28 cellular contexts compared by ENCODE assay signal in genomic region chr5:59340637-59341036, GRCh38.
"Had no signal": no experiment of that assay in that cellular context is flagged by ENCODE, and none has a peak within 500 bp of the region (broad histone marks: within the 10 kb centered on the region; RNA-seq: fewer than 3 reads in every experiment).

No MANE protein-coding gene starts in this region.

- H3K9me3 ChIP-seq: stomach, suprapubic skin, testis, thoracic aorta, thyroid gland, tibial artery, tibial nerve, transverse colon, upper lobe of left lung, upper lobe of right lung, uterus, vagina had no signal

- H3K4me1 Mint-ChIP-seq: stimulated activated effector memory CD8-positive, alpha-beta T cell treated with anti-CD3 and anti-CD28 coated beads, Interleukin-12 subunit alpha, Interleukin-12 subunit beta, amount 100 ng/mL, for 72 hours; stimulated activated naive CD8-positive, alpha-beta T cell treated with anti-CD3 and anti-CD28 coated beads, Interleukin-15, amount 100 ng/mL, for 72 hours had no signal

- H3K36me3 ChIP-seq: stomach, suprapubic skin, thoracic aorta, thyroid gland, tibial artery, tibial nerve, transverse colon, upper lobe of left lung, upper lobe of right lung, uterus, vagina had no signal

- H3K27me3 Mint-ChIP-seq: stimulated activated memory B cell treated with anti-CD40 and anti-IgM and Interleukin-4, amounts not matched to agents 10 μg/mL and 1 μg/mL and 100 μg/mL, for 72 hours; stimulated activated naive B cell treated with anti-CD40 and anti-IgM and Interleukin-4, amounts not matched to agents 10 μg/mL and 1 μg/mL and 100 μg/mL, for 72 hours; type B pancreatic cell had no signal

- H3K27ac ChIP-seq: stomach, suprapubic skin, testis, thoracic aorta, thyroid gland, tibial artery, tibial nerve, transverse colon, upper lobe of left lung, upper lobe of right lung, uterus, vagina had no signal

- H3K27me3 ChIP-seq: stomach, suprapubic skin, testis, thyroid gland, tibial artery, tibial nerve, transverse colon, upper lobe of left lung, upper lobe of right lung, uterus, vagina had no signal

- H3K4me3 Mint-ChIP-seq: stimulated activated effector memory CD8-positive, alpha-beta T cell treated with anti-CD3 and anti-CD28 coated beads, Interleukin-12 subunit alpha, Interleukin-12 subunit beta, amount 100 ng/mL, for 72 hours; stimulated activated memory B cell treated with anti-CD40 and anti-IgM and Interleukin-4, amounts not matched to agents 10 μg/mL and 1 μg/mL and 100 μg/mL, for 72 hours; stimulated activated naive B cell treated with anti-CD40 and anti-IgM and Interleukin-4, amounts not matched to agents 10 μg/mL and 1 μg/mL and 100 μg/mL, for 72 hours; stimulated activated naive CD8-positive, alpha-beta T cell treated with anti-CD3 and anti-CD28 coated beads, Interleukin-15, amount 100 ng/mL, for 72 hours; stimulated activated naive CD8-positive, alpha-beta T cell treated with anti-CD3 and anti-CD28 coated beads, Interleukin-15, Interleukin-2, amounts not matched to agents 100 ng/mL and 50 ng/mL, for 24 hours; type B pancreatic cell had no signal

- DNase-seq: stimulated activated CD4-positive, alpha-beta T cell treated with anti-CD3 and anti-CD28 coated beads, Interleukin-2, amount 100 ng/mL, for 48 hours; stimulated activated CD4-positive, alpha-beta T cell treated with anti-CD3 and anti-CD28 coated beads, Interleukin-4, amount 100 ng/mL, for 1 hour; stimulated activated CD4-positive, alpha-beta T cell treated with anti-CD3 and anti-CD28 coated beads, Interleukin-4, amount 100 ng/mL, for 24 hours; stimulated activated CD4-positive, alpha-beta T cell treated with anti-CD3 and anti-CD28 coated beads, Interleukin-4, amount 100 ng/mL, for 4 hours; stimulated activated CD8-positive, alpha-beta memory T cell treated with anti-CD3 and anti-CD28 coated beads, Interleukin-4, amount 100 ng/mL, for 48 hours; stimulated activated naive B cell treated with anti-CD40 and anti-IgM and Interleukin-4, amounts not matched to agents 10 μg/mL and 1 μg/mL and 100 μg/mL, for 72 hours; stimulated activated naive CD4-positive, alpha-beta T cell; stimulated activated naive CD4-positive, alpha-beta T cell treated with Interleukin-2 at 50 U/mL for 16 hours; stimulated activated naive CD8-positive, alpha-beta T cell treated with anti-CD3 and anti-CD28 coated beads, Interleukin-15, amount 100 ng/mL, for 72 hours; stimulated activated naive CD8-positive, alpha-beta T cell treated with anti-CD3 and anti-CD28 coated beads, Interleukin-15, Interleukin-2, amounts not matched to agents 100 U/mL and 50 U/mL, for 24 hours; stomach; substantia nigra; testis; thyroid gland; tibial artery; transverse colon; trophoblast cell; upper lobe of left lung; upper lobe of right lung; uterus had no signal

- H3K4me1 ChIP-seq: suprapubic skin, testis, thyroid gland, tibial artery, transverse colon, upper lobe of left lung, upper lobe of right lung, uterus, vagina had no signal

- H3K9me3 Mint-ChIP-seq: stimulated activated effector memory CD8-positive, alpha-beta T cell treated with anti-CD3 and anti-CD28 coated beads, Interleukin-12 subunit alpha, Interleukin-12 subunit beta, amount 100 ng/mL, for 72 hours; stimulated activated memory B cell treated with anti-CD40 and anti-IgM and Interleukin-4, amounts not matched to agents 10 μg/mL and 1 μg/mL and 100 μg/mL, for 72 hours; stimulated activated naive CD8-positive, alpha-beta T cell treated with anti-CD3 and anti-CD28 coated beads, Interleukin-15, amount 100 ng/mL, for 72 hours; stimulated activated naive CD8-positive, alpha-beta T cell treated with anti-CD3 and anti-CD28 coated beads, Interleukin-15, Interleukin-2, amounts not matched to agents 100 ng/mL and 50 ng/mL, for 24 hours had no signal

- H3K4me3 ChIP-seq: stomach, suprapubic skin, testis, thoracic aorta, thyroid gland, tibial artery, tibial nerve, transverse colon, upper lobe of left lung, upper lobe of right lung, uterus, vagina had no signal

- H3K27ac Mint-ChIP-seq: stimulated activated effector memory CD8-positive, alpha-beta T cell treated with anti-CD3 and anti-CD28 coated beads, Interleukin-12 subunit alpha, Interleukin-12 subunit beta, amount 100 ng/mL, for 72 hours; stimulated activated memory B cell treated with anti-CD40 and anti-IgM and Interleukin-4, amounts not matched to agents 10 μg/mL and 1 μg/mL and 100 μg/mL, for 72 hours; stimulated activated naive B cell treated with anti-CD40 and anti-IgM and Interleukin-4, amounts not matched to agents 10 μg/mL and 1 μg/mL and 100 μg/mL, for 72 hours; stimulated activated naive CD8-positive, alpha-beta T cell treated with anti-CD3 and anti-CD28 coated beads, Interleukin-15, amount 100 ng/mL, for 72 hours; stimulated activated naive CD8-positive, alpha-beta T cell treated with anti-CD3 and anti-CD28 coated beads, Interleukin-15, Interleukin-2, amounts not matched to agents 100 ng/mL and 50 ng/mL, for 24 hours; type B pancreatic cell had no signal

- H3K36me3 Mint-ChIP-seq: stimulated activated effector memory CD8-positive, alpha-beta T cell treated with anti-CD3 and anti-CD28 coated beads, Interleukin-12 subunit alpha, Interleukin-12 subunit beta, amount 100 ng/mL, for 72 hours; stimulated activated memory B cell treated with anti-CD40 and anti-IgM and Interleukin-4, amounts not matched to agents 10 μg/mL and 1 μg/mL and 100 μg/mL, for 72 hours; stimulated activated naive B cell treated with anti-CD40 and anti-IgM and Interleukin-4, amounts not matched to agents 10 μg/mL and 1 μg/mL and 100 μg/mL, for 72 hours had no signal
